ENCODE assay signal across 8 cellular contexts in genomic region chr20:3766832-3767433, GRCh38. TPM values are rescaled to one million over a fixed set of nuclear protein-coding genes. Genes with fewer than 3 reads are reported as not detected.
DNase-seq lines count a peak whose midpoint lies in the region; ATAC-seq and TF ChIP-seq lines count a peak whose summit lies in the region.

No MANE protein-coding gene starts in this region.

- no peaks in the 10 kb centered on the region for H3K36me3 ChIP-seq in fibroblast of lung (ENCODE audit: control insufficient read depth, insufficient read depth, low read length)
- H3K36me3 ChIP-seq in psoas muscle (ENCODE audit: insufficient read depth in 1 of 2, low read depth in 1 of 2): no peaks in the 10 kb centered on the region

- WGBS in psoas muscle, 3 donors: 9 to 11% (median 11%) methylated on average over 26 to 27 of the region's 27 CpGs

- H3K27ac ChIP-seq in fibroblast of lung (ENCODE audit: insufficient read depth, low read length) (peak overlapping the region; percentile 13), psoas muscle (peak overlapping the region; percentile 84)

- peak; percentile 56 for DNase-seq in NCI-H748 (lab: John Stamatoyannopoulos, UW; ENCODE audit: unreplicated experiment)
- DNase-seq in NCI-H748 treated with DMSO at 0.1 percent for 48 hours (lab: John Stamatoyannopoulos, UW): no peak
- no peak for DNase-seq in fibroblast of lung (ENCODE audit: low read depth in 2 of 2)
- DNase-seq in psoas muscle: no peak
- DNase-seq in UCSD-AML1 (lab: John Stamatoyannopoulos, UW; ENCODE audit: unreplicated experiment): no peak
- no peak for DNase-seq in stimulated activated CD4-positive, alpha-beta T cell treated with anti-CD3 and anti-CD28 coated beads, Interleukin-2, amount 100 ng/mL, for 48 hours

- peak overlapping the region; percentile 58 to 87 (median 83) for H3K4me3 ChIP-seq in fibroblast of lung (replicated peaks in 1 of 4; ENCODE audit: control extremely low read depth in 1 of 4, insufficient read depth in 1 of 4, low read depth in 3 of 4, low read length in 4 of 4)
- H3K4me3 ChIP-seq in psoas muscle: peak overlapping the region; percentile 85

- no peaks in the 10 kb centered on the region for H3K9me3 ChIP-seq in fibroblast of lung (ENCODE audit: control insufficient read depth, insufficient read depth, low read depth, low read length)
- H3K9me3 ChIP-seq in psoas muscle: no peaks in the 10 kb centered on the region

- H3K27me3 ChIP-seq in fibroblast of lung (ENCODE audit: control insufficient read depth, insufficient read depth, low read length): no peaks in the 10 kb centered on the region
- no peaks in the 10 kb centered on the region for H3K27me3 ChIP-seq in psoas muscle (ENCODE audit: insufficient read depth in 3 of 3, low read length in 2 of 3)

- H4K20me1 ChIP-seq in fibroblast of lung (ENCODE audit: control insufficient read depth, extremely low read depth, insufficient read depth, low read length): no peaks in the 10 kb centered on the region

- peak overlapping the region; percentile 93 for H3K4me2 ChIP-seq in fibroblast of lung (ENCODE audit: extremely low read depth, insufficient read depth, low read length)

- peak overlapping the region; percentile 58 for H2AFZ ChIP-seq in fibroblast of lung (ENCODE audit: low read length)

- ATAC-seq in SK-N-SH treated with all-trans-retinoic acid at 6 μM for 48 hours (peak; percentile 22; the same call in 2 of the 3 replicates), psoas muscle (no peak), HG02610 (IDR thresholded peaks at IDR 0.05; ENCODE audit: unreplicated experiment) (no peak)

- peaks cover 8% of the 10 kb centered on the region for H3K79me2 ChIP-seq in fibroblast of lung (ENCODE audit: control insufficient read depth, insufficient read depth, low read length)

- TF ChIP-seq CTCF in fibroblast of lung (conservative IDR thresholded peaks at IDR 0.05 in 1 of 2, IDR thresholded peaks at IDR 0.05 in 1 of 2; ENCODE audit: low read depth in 1 of 2, low read length in 2 of 2) (no peak), psoas muscle (IDR thresholded peaks at IDR 0.05) (no peak)

- peak overlapping the region; percentile 60 for H3K9ac ChIP-seq in fibroblast of lung (ENCODE audit: insufficient read depth, low read length)

- intact Hi-C loops in psoas muscle (cut with DNase I): no loop called here

- H3K4me1 ChIP-seq in fibroblast of lung (ENCODE audit: control insufficient read depth, extremely low read depth, insufficient read depth, low read length): peaks cover 10% of the 10 kb centered on the region
- peaks cover 10% of the 10 kb centered on the region for H3K4me1 ChIP-seq in psoas muscle

TF ChIP-seq in SK-N-SH treated with all-trans-retinoic acid at 6 μM for 48 hours, 23 proteins besides CTCF, POLR2A, EP300 and RAD21:
- TF ChIP-seq BACH2 (CRISPR knock-in tag; IDR thresholded peaks at IDR 0.05; ENCODE audit: borderline replicate concordance): no peak

RNA-seq across cellular contexts. Expression of gene ADISSP, which starts 0.6 kb away (rescaled TPM):
- 17.2 and 23.5 TPM in 2 replicates for total RNA-seq in fibroblast of lung
- 17.0 and 44.3 TPM in 2 replicates for polyA plus RNA-seq in fibroblast of lung
- 28.8 and 87.6 TPM in 2 replicates for polyA plus RNA-seq in fibroblast of lung (2012)
- polyA minus RNA-seq in fibroblast of lung (ENCODE audit: low replicate concordance): 33.0 and 127 TPM in 2 replicates
- total RNA-seq in psoas muscle: 10 to 100 TPM; 11.9 to 16.0 (median 13.4) TPM
- 10 to 100 TPM; 10.7 to 24.7 (median 15.4) TPM for polyA plus RNA-seq in psoas muscle

RNA-seq across cellular contexts. Expression of gene SPEF1, which starts 14.3 kb away (rescaled TPM):
- under 0.01 and 0.17 TPM in 2 replicates for total RNA-seq in fibroblast of lung
- 0.06 and 0.07 TPM in 2 replicates for polyA plus RNA-seq in fibroblast of lung
- polyA plus RNA-seq in fibroblast of lung (2012): 0.09 and 0.10 TPM in 2 replicates
- polyA minus RNA-seq in fibroblast of lung (ENCODE audit: low replicate concordance): not detected in 2 replicates
- under 1 TPM in 1 of 4 donors, not detected in 3; 0.13 TPM for total RNA-seq in psoas muscle
- 1 to 10 TPM in 1 of 3 donors, under 1 TPM in 2; 0.12 to 1.7 (median 0.35) TPM for polyA plus RNA-seq in psoas muscle

RNA-seq across cellular contexts. Expression of gene CENPB, which starts 19.6 kb away (rescaled TPM):
- total RNA-seq in fibroblast of lung (106 TPM in 2 replicates), psoas muscle (100 to 1,000 TPM in 1 of 4 donors, 10 to 100 TPM in 3; 74.3 to 129 (median 97.8) TPM)
- polyA plus RNA-seq in fibroblast of lung (32.6 and 52.7 TPM in 2 replicates), psoas muscle (100 to 1,000 TPM in 2 of 3 donors, 10 to 100 TPM in 1; 84.0 to 144 (median 116) TPM)
- 71.6 and 118 TPM in 2 replicates for polyA plus RNA-seq in fibroblast of lung (2012)
- 78.5 and 104 TPM in 2 replicates for polyA minus RNA-seq in fibroblast of lung (ENCODE audit: low replicate concordance)

RNA-seq across cellular contexts. Expression of gene CDC25B, which starts 29.2 kb away (rescaled TPM):
- total RNA-seq in fibroblast of lung (49.3 and 62.1 TPM in 2 replicates), psoas muscle (1 to 10 TPM; 7.1 to 9.1 (median 8.4) TPM)
- polyA plus RNA-seq in fibroblast of lung (38.2 and 86.1 TPM in 2 replicates), psoas muscle (1 to 10 TPM; 5.1 to 6.8 (median 6.6) TPM)
- polyA plus RNA-seq in fibroblast of lung (2012): 51.8 and 121 TPM in 2 replicates
- polyA minus RNA-seq in fibroblast of lung (ENCODE audit: low replicate concordance): 88.0 and 238 TPM in 2 replicates

RNA-seq across cellular contexts. Expression of gene HSPA12B, which starts 34.4 kb away (rescaled TPM):
- total RNA-seq in fibroblast of lung (0.17 and 0.77 TPM in 2 replicates), psoas muscle (1 to 10 TPM; 5.7 to 9.7 (median 8.2) TPM)
- polyA plus RNA-seq in fibroblast of lung (0.02 and 0.08 TPM in 2 replicates), psoas muscle (1 to 10 TPM; 4.0 to 7.6 (median 7.5) TPM)
- polyA plus RNA-seq in fibroblast of lung (2012): 0.33 and 1.2 TPM in 2 replicates
- 0.27 and 0.33 TPM in 2 replicates for polyA minus RNA-seq in fibroblast of lung (ENCODE audit: low replicate concordance)
